ENCODE assay signal across 11 cellular contexts in genomic region chr5:36238896-36239295, GRCh38. TPM values are rescaled to one million over a fixed set of nuclear protein-coding genes. Genes with fewer than 3 reads are reported as not detected.
A peak's percentile ranks its signal among the peaks of the same experiment; 100 is the strongest.
DNase-seq lines count a peak whose midpoint lies in the region; ATAC-seq and TF ChIP-seq lines count a peak whose summit lies in the region.
"Had no signal": no experiment of that assay in that cellular context is flagged by ENCODE, and none has a peak within 500 bp of the region (broad histone marks: within the 10 kb centered on the region; RNA-seq: fewer than 3 reads in every experiment).

No MANE protein-coding gene starts in this region.

- H3K27ac ChIP-seq in ascending aorta (peak overlapping the region; percentile 0 to 41), right lobe of liver (peak overlapping the region; percentile 65 to 99 (median 98)), stomach (peak overlapping the region in 4 of 5 donors; percentile 95 to 99 (median 97)), endodermal cell (ENCODE audit: low read depth, low read length) (no peak overlapping the region)

- H3K9me3 Mint-ChIP-seq in activated T-cell treated with anti-CD3 and anti-CD28 coated beads, Interleukin-2, amount 50 U/mL, for 72 hours: no peaks in the 10 kb centered on the region
- H3K9me3 Mint-ChIP-seq in endodermal cell (no peaks in the 10 kb centered on the region), glutamatergic neuron (ENCODE audit: unreplicated experiment) (peaks cover 7% of the 10 kb centered on the region)
- H3K9me3 Mint-ChIP-seq: activated CD4-positive, alpha-beta T cell treated with anti-CD3 and anti-CD28 coated beads, Interleukin-2, amount 10 ng/mL, durations not matched to agents 24 days and 14 days; stimulated activated memory B cell treated with anti-CD40 and anti-IgM and Interleukin-4, amounts not matched to agents 10 μg/mL and 1 μg/mL and 100 μg/mL, for 72 hours had no signal

- ATAC-seq in activated T-cell treated with anti-CD3 and anti-CD28 coated beads, Interleukin-2, amount 50 U/mL, for 72 hours (replicated peaks in 1 of 2): no peak
- ATAC-seq in right lobe of liver (no peak), HG03571 (IDR thresholded peaks at IDR 0.05; ENCODE audit: unreplicated experiment) (no peak)
- ATAC-seq: stimulated activated memory B cell treated with anti-CD40 and anti-IgM and Interleukin-4, amounts not matched to agents 10 μg/mL and 1 μg/mL and 100 μg/mL, for 72 hours had no signal

- peak overlapping the region in 1 of 2 donors; percentile 1 for H3K4me3 Mint-ChIP-seq in activated T-cell treated with anti-CD3 and anti-CD28 coated beads, Interleukin-2, amount 50 U/mL, for 72 hours
- H3K4me3 Mint-ChIP-seq in endodermal cell (no peak overlapping the region), glutamatergic neuron (ENCODE audit: unreplicated experiment) (no peak overlapping the region)
- H3K4me3 Mint-ChIP-seq: activated CD4-positive, alpha-beta T cell treated with anti-CD3 and anti-CD28 coated beads, Interleukin-2, amount 10 ng/mL, durations not matched to agents 24 days and 14 days; stimulated activated memory B cell treated with anti-CD40 and anti-IgM and Interleukin-4, amounts not matched to agents 10 μg/mL and 1 μg/mL and 100 μg/mL, for 72 hours had no signal

- H3K27ac Mint-ChIP-seq in activated T-cell treated with anti-CD3 and anti-CD28 coated beads, Interleukin-2, amount 50 U/mL, for 72 hours: peak overlapping the region; percentile 0
- no peak overlapping the region for H3K27ac Mint-ChIP-seq in endodermal cell
- H3K27ac Mint-ChIP-seq in glutamatergic neuron (ENCODE audit: unreplicated experiment): no peak overlapping the region
- H3K27ac Mint-ChIP-seq: activated CD4-positive, alpha-beta T cell treated with anti-CD3 and anti-CD28 coated beads, Interleukin-2, amount 10 ng/mL, durations not matched to agents 24 days and 14 days had no signal

- peaks cover 47% of the 10 kb centered on the region for H3K4me1 Mint-ChIP-seq in activated T-cell treated with anti-CD3 and anti-CD28 coated beads, Interleukin-2, amount 50 U/mL, for 72 hours (ENCODE audit: low read depth)
- H3K4me1 Mint-ChIP-seq in endodermal cell: peaks cover 20% of the 10 kb centered on the region
- peaks cover 8% of the 10 kb centered on the region for H3K4me1 Mint-ChIP-seq in glutamatergic neuron (ENCODE audit: low read depth, unreplicated experiment)

- no peak for TF ChIP-seq POLR2A in right lobe of liver (IDR thresholded peaks at IDR 0.05)
- TF ChIP-seq POLR2A in stomach (IDR thresholded peaks at IDR 0.05): no peak

- H3K27me3 ChIP-seq in ascending aorta: no peaks in the 10 kb centered on the region
- no peaks in the 10 kb centered on the region for H3K27me3 ChIP-seq in right lobe of liver
- no peaks in the 10 kb centered on the region for H3K27me3 ChIP-seq in stomach
- H3K27me3 ChIP-seq in endodermal cell (ENCODE audit: control insufficient read depth, insufficient read depth, low read length, poor library complexity, severe bottlenecking): no peaks in the 10 kb centered on the region

- WGBS in right lobe of liver (ENCODE audit: insufficient coverage, low coverage, low lambda C conversion rate, missing lambda C conversion rate): 22% methylated on average over 1 of the region's 1 CpG
- WGBS in stomach, 5 donors: 33 to 58% (median 46%) methylated on average over 1 of the region's 1 CpG
- WGBS in endodermal cell (ENCODE audit: insufficient coverage in 1 of 2, insufficient read length in 1 of 2), 2 experiments: 54% methylated on average over 1 of the region's 1 CpG; no CpG with 5 or more reads in 1 of the 2 experiments

- no peak for DNase-seq in activated T-cell treated with anti-CD3 and anti-CD28 coated beads, Interleukin-2, amount 50 U/mL, for 72 hours
- DNase-seq in activated T-cell treated with anti-CD3 and anti-CD28 coated beads, Interleukin-2, amount 50 U/mL, for 48 hours: no peak
- DNase-seq in ascending aorta (ENCODE audit: low spot score in 2 of 2) (no peak), right lobe of liver (no peak), stomach (no peak), endodermal cell (no peak), glutamatergic neuron (no peak)
- DNase-seq: activated CD4-positive, alpha-beta T cell treated with anti-CD3 and anti-CD28 coated beads, Interleukin-2, amount 10 ng/mL, durations not matched to agents 24 days and 14 days; activated effector memory CD4-positive, alpha-beta T cell treated with anti-CD3 and anti-CD28 coated beads, Interleukin-2, amount 50 U/mL, for 16 hours had no signal

- H3K36me3 ChIP-seq in ascending aorta: no peaks in the 10 kb centered on the region
- no peaks in the 10 kb centered on the region for H3K36me3 ChIP-seq in right lobe of liver
- no peaks in the 10 kb centered on the region for H3K36me3 ChIP-seq in stomach
- H3K36me3 ChIP-seq in endodermal cell (ENCODE audit: control insufficient read depth, insufficient read depth, low read length): no peaks in the 10 kb centered on the region

- intact Hi-C loops in ascending aorta (cut with DNase I): no loop called here
- intact Hi-C loops in right lobe of liver (cut with DNase I): no loop called here
- intact Hi-C loops in stomach (cut with DNase I; ENCODE audit: low total_unique reads): no loop called here

- TF ChIP-seq CTCF in ascending aorta (IDR thresholded peaks at IDR 0.05) (no peak), right lobe of liver (IDR thresholded peaks at IDR 0.05) (no peak), stomach (IDR thresholded peaks at IDR 0.05) (no peak), endodermal cell (conservative IDR thresholded peaks at IDR 0.05) (no peak), glutamatergic neuron (IDR thresholded peaks at IDR 0.05; ENCODE audit: partially characterized antibody, unreplicated experiment) (no peak)

- H3K4me3 ChIP-seq in ascending aorta (peak overlapping the region in 1 of 2 donors; percentile 88), right lobe of liver (peak overlapping the region in 2 of 3 donors; percentile 36 to 78), stomach (peak overlapping the region in 1 of 4 donors; percentile 84), endodermal cell (ENCODE audit: low read length) (no peak overlapping the region)

- TF ChIP-seq EP300 in stomach (IDR thresholded peaks at IDR 0.05): no peak

- H3K9ac ChIP-seq in endodermal cell (ENCODE audit: extremely low read depth, low read length, poor library complexity, severe bottlenecking): no peak overlapping the region

- no peaks in the 10 kb centered on the region for H3K36me3 Mint-ChIP-seq in activated T-cell treated with anti-CD3 and anti-CD28 coated beads, Interleukin-2, amount 50 U/mL, for 72 hours (ENCODE audit: insufficient read depth in 2 of 2)
- no peaks in the 10 kb centered on the region for H3K36me3 Mint-ChIP-seq in endodermal cell (ENCODE audit: low read depth)
- no peaks in the 10 kb centered on the region for H3K36me3 Mint-ChIP-seq in glutamatergic neuron (ENCODE audit: unreplicated experiment)
- H3K36me3 Mint-ChIP-seq: stimulated activated memory B cell treated with anti-CD40 and anti-IgM and Interleukin-4, amounts not matched to agents 10 μg/mL and 1 μg/mL and 100 μg/mL, for 72 hours had no signal

- no peaks in the 10 kb centered on the region for H3K9me3 ChIP-seq in ascending aorta
- no peaks in the 10 kb centered on the region for H3K9me3 ChIP-seq in right lobe of liver
- no peaks in the 10 kb centered on the region for H3K9me3 ChIP-seq in stomach
- no peaks in the 10 kb centered on the region for H3K9me3 ChIP-seq in endodermal cell (ENCODE audit: control insufficient read depth, low read length)

- no peaks in the 10 kb centered on the region for H3K27me3 Mint-ChIP-seq in activated T-cell treated with anti-CD3 and anti-CD28 coated beads, Interleukin-2, amount 50 U/mL, for 72 hours (ENCODE audit: low read depth)
- H3K27me3 Mint-ChIP-seq in endodermal cell (ENCODE audit: insufficient read depth) (peaks cover 19% of the 10 kb centered on the region), glutamatergic neuron (ENCODE audit: unreplicated experiment) (peaks cover 6% of the 10 kb centered on the region)
- H3K27me3 Mint-ChIP-seq: stimulated activated memory B cell treated with anti-CD40 and anti-IgM and Interleukin-4, amounts not matched to agents 10 μg/mL and 1 μg/mL and 100 μg/mL, for 72 hours had no signal

- H3K4me1 ChIP-seq in ascending aorta (peaks cover 0 to 8% of the 10 kb centered on the region in 2 donors), right lobe of liver (peaks cover 0 to 53% (median 16%) of the 10 kb centered on the region in 4 donors), stomach (peaks cover 26 to 73% (median 48%) of the 10 kb centered on the region in 4 donors), endodermal cell (ENCODE audit: control insufficient read depth, insufficient read depth, low read length) (peaks cover 3% of the 10 kb centered on the region)

RNA-seq across cellular contexts. Expression of gene NADK2, which starts 2.8 kb away (rescaled TPM):
- 10 to 100 TPM; 13.6 to 20.9 TPM for total RNA-seq in activated T-cell treated with anti-CD3 and anti-CD28 coated beads, Interleukin-2, amount 50 U/mL, for 72 hours
- 18.4 TPM for total RNA-seq in ascending aorta
- total RNA-seq in right lobe of liver: 100 to 1,000 TPM; 102 to 253 (median 142) TPM
- 100 to 1,000 TPM in 1 of 5 donors, 10 to 100 TPM in 4; 20.4 to 132 (median 60.6) TPM for total RNA-seq in stomach
- polyA plus RNA-seq in stomach: 10 to 100 TPM in 2 of 3 donors, 1 to 10 TPM in 1; 9.1 to 15.9 (median 15.9) TPM
- 10 to 100 TPM; 27.5 to 44.5 TPM for total RNA-seq in endodermal cell
- 33.7 TPM for polyA plus RNA-seq in endodermal cell (2013, experiment 1 of 2)
- 29.7 TPM for polyA plus RNA-seq in endodermal cell (2013, experiment 2 of 2)
- 24.2 TPM for total RNA-seq in glutamatergic neuron (ENCODE audit: unreplicated experiment)
